In the genomic region with DNA sequence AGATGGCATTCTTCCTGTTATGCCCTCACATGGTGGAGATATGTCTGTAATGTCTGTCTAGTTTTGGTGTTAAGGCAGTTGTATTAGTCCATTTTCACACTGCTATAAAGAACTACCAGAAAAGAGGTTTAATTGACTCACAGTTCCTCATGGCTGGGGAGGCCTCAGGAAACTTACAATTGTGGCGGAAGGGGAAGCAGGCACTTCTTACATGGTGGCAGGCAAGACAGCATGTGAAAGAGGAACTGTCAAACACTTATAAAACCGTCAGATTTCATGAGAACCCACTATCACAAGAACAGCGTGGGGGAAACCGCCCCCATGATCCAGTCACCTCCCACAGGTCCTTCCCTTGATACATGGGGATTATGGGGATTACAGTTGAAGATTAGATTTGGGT, we compare ENCODE assay signal across 29 cellular contexts. TPM values are rescaled to one million over a fixed set of nuclear protein-coding genes. Genes with fewer than 3 reads are reported as not detected.
"Had no signal": no experiment of that assay in that cellular context is flagged by ENCODE, and none has a peak within 500 bp of the region (broad histone marks: within the 10 kb centered on the region; RNA-seq: fewer than 3 reads in every experiment).

No MANE protein-coding gene starts in this region.

- ATAC-seq: gastroesophageal sphincter, T-helper 17 cell had no signal

- DNase-seq: activated CD4-positive, alpha-beta memory T cell treated with anti-CD3 and anti-CD28 coated beads for 36 hours; activated CD4-positive, alpha-beta T cell treated with anti-CD3 and anti-CD28 coated beads, Interleukin-2, amount 10 ng/mL, durations not matched to agents 24 days and 14 days; activated CD4-positive, CD25-positive, alpha-beta regulatory T cell treated with anti-CD3 and anti-CD28 coated beads, Interleukin-2, amount 50 U/mL, for 72 hours; activated CD8-positive, alpha-beta memory T cell treated with anti-CD3 and anti-CD28 coated beads, Interleukin-2, amount 50 U/mL, for 4 hours; activated gamma-delta T cell; activated naive CD4-positive, alpha-beta T cell treated with anti-CD3 and anti-CD28 coated beads, Interleukin-2, amount 10 ng/mL, durations not matched to agents 7 days and 5 days; activated naive CD8-positive, alpha-beta T cell treated with anti-CD3 and anti-CD28 coated beads, Interleukin-2, amount 10 ng/mL, durations not matched to agents 7 days and 5 days; activated T-cell treated with anti-CD3 and anti-CD28 coated beads, Interleukin-2, amount 50 U/mL, for 1 hour; brain microvascular endothelial cell; dorsolateral prefrontal cortex; effector memory CD4-positive, alpha-beta T cell; islet precursor cell; left ventricle myocardium inferior; naive B cell; nephron progenitor cell; ovary; sigmoid colon; stimulated activated CD4-positive, alpha-beta T cell treated with anti-CD3 and anti-CD28 coated beads, Interleukin-1b, Interleukin-23, amount 100 ng/mL, for 48 hours; stimulated activated naive CD4-positive, alpha-beta T cell; T-helper 17 cell; T1000; tibial artery had no signal

- H3K27ac ChIP-seq: brain microvascular endothelial cell, coronary artery, dorsolateral prefrontal cortex, gastroesophageal sphincter, hepatocyte, left ventricle myocardium inferior, ovary, sigmoid colon, suprapubic skin, tibial artery had no signal

- H3K27me3 ChIP-seq: brain microvascular endothelial cell, dorsolateral prefrontal cortex, gastroesophageal sphincter, hepatocyte, ovary, sigmoid colon, suprapubic skin, tibial artery had no signal

- H3K4me3 ChIP-seq: coronary artery, dorsolateral prefrontal cortex, gastroesophageal sphincter, hepatocyte, left ventricle myocardium inferior, lung, ovary, sigmoid colon, smooth muscle cell, suprapubic skin, tibial artery had no signal

- H2AFZ ChIP-seq: hepatocyte had no signal

- H3K4me2 ChIP-seq: hepatocyte, smooth muscle cell had no signal

- H3K36me3 ChIP-seq: brain microvascular endothelial cell, ovary, sigmoid colon, suprapubic skin had no signal

- FAIRE-seq: astrocyte had no signal

RNA-seq across cellular contexts. Expression of gene ZNF441, which starts 3.2 kb away (rescaled TPM):
- total RNA-seq: astrocyte had no signal

RNA-seq across cellular contexts. Expression of gene ZNF491, which starts 28.3 kb away (rescaled TPM):
- total RNA-seq: astrocyte had no signal

RNA-seq across cellular contexts. Expression of gene ZNF440, which starts 44.1 kb away (rescaled TPM):
- total RNA-seq: astrocyte had no signal
